16 cellular contexts compared by ENCODE assay signal in genomic region chr14:104086210-104086660, GRCh38. TPM values are rescaled to one million over a fixed set of nuclear protein-coding genes. Genes with fewer than 3 reads are reported as not detected.
DNase-seq lines count a peak whose midpoint lies in the region; ATAC-seq, FAIRE-seq and TF ChIP-seq lines count a peak whose summit lies in the region.
"Had no signal": no experiment of that assay in that cellular context is flagged by ENCODE, and none has a peak within 500 bp of the region (broad histone marks: within the 10 kb centered on the region; RNA-seq: fewer than 3 reads in every experiment).

No MANE protein-coding gene starts in this region.

- TF ChIP-seq EP300 in HepG2 (IDR thresholded peaks at IDR 0.05; ENCODE audit: low read depth in 2 of 2, low read length in 2 of 2): no peak
- TF ChIP-seq EP300 in HepG2 (CRISPR knock-in tag; IDR thresholded peaks at IDR 0.05; ENCODE audit: borderline replicate concordance): no peak
- no peak for TF ChIP-seq EP300 in H1 (IDR thresholded peaks at IDR 0.05; ENCODE audit: borderline replicate concordance in 1 of 2, low read depth in 2 of 2, low read length in 2 of 2)

- H4K91ac ChIP-seq in H1 (replicated peaks; ENCODE audit: insufficient read length, low read length) (no peak overlapping the region), mesenchymal stem cell (ENCODE audit: low read length) (no peak overlapping the region)

- POLR2A ChIA-PET in HepG2 (lab: Yijun Ruan, JAX) (no interaction called here), H1 (lab: Charles Lee; ENCODE audit: partially characterized antibody) (no interaction called here)

- no peak overlapping the region for H3K56ac ChIP-seq in H1 (replicated peaks; ENCODE audit: insufficient read length, low read depth, low read length)

- FAIRE-seq in HepG2 (lab: Jason Lieb, UNC) (no peak), H1 (lab: Jason Lieb, UNC) (no peak)
- FAIRE-seq: bronchial epithelial cell, HTR-8/SVneo had no signal

- H3K18ac ChIP-seq in H1 (ENCODE audit: extremely low read depth, low read length): no peak overlapping the region
- H3K18ac ChIP-seq in mesenchymal stem cell (ENCODE audit: low read depth in 1 of 2, low read length in 2 of 2): no peak overlapping the region

- WGBS in liver: 28% methylated on average over 13 of the region's 13 CpGs
- WGBS in HepG2 (ENCODE audit: low lambda C conversion rate): 64% methylated on average over 7 of the region's 13 CpGs
- WGBS in H1 (ENCODE audit: extremely low coverage in 1 of 2, insufficient coverage in 1 of 2, insufficient read length in 1 of 2, insufficient replicate concordance in 2 of 2, low coverage in 1 of 2, low lambda C conversion rate in 2 of 2, missing lambda C conversion rate in 1 of 2), 2 experiments: 91% methylated on average over 11 of the region's 13 CpGs; no CpG with 5 or more reads in 1 of the 2 experiments
- 86% methylated on average over 13 of the region's 13 CpGs for WGBS in mesenchymal stem cell
- 86 to 88% methylated on average over 12 to 13 of the region's 13 CpGs for WGBS in aorta, 2 donors

- no peak overlapping the region for H2AK5ac ChIP-seq in H1 (ENCODE audit: low read depth, low read length)
- no peak overlapping the region for H2AK5ac ChIP-seq in mesenchymal stem cell (ENCODE audit: low read length, severe bottlenecking)

- no peak overlapping the region for H3K4me2 ChIP-seq in HepG2 (ENCODE audit: low read depth, low read length)
- peak overlapping the region; percentile 19 to 53; a peak in 2 of 4 replicates for H3K4me2 ChIP-seq in H1 (ENCODE audit: insufficient read depth in 1 of 2, low read depth in 2 of 2, low read length in 2 of 2)
- no peak overlapping the region for H3K4me2 ChIP-seq in mesenchymal stem cell (ENCODE audit: low read length, poor library complexity, severe bottlenecking)

- H2BK5ac ChIP-seq in H1 (ENCODE audit: low read depth, low read length) (no peak overlapping the region), mesenchymal stem cell (ENCODE audit: low read depth, low read length, poor library complexity, severe bottlenecking) (no peak overlapping the region)

- CTCF ChIA-PET in HepG2 (lab: Yijun Ruan, JAX; ENCODE audit: low intra/inter-chr PET ratio, low total read pairs) (no interaction called here), H1 (lab: Charles Lee; ENCODE audit: partially characterized antibody) (interaction anchor here (1.0 to 1.8 kb wide), 4 partner anchors 8 to 478 kb away, joined by 4 to 20 read pairs (median 4); no protein-coding TSS in a partner anchor)

- H2BK120ac ChIP-seq in H1 (replicated peaks; ENCODE audit: low read depth, low read length) (no peak overlapping the region), mesenchymal stem cell (ENCODE audit: low read depth, low read length) (no peak overlapping the region)

- H3K14ac ChIP-seq in H1 (ENCODE audit: insufficient read length) (no peak overlapping the region), mesenchymal stem cell (ENCODE audit: low read length in 2 of 2) (no peak overlapping the region)

- in situ Hi-C loops in HepG2 (cut with HindIII; ENCODE audit: extremely low pct_ligation_motif_present, low pct_unique_long_range_greater_than_20kb): no loop called here

- no peak overlapping the region for H2AFZ ChIP-seq in HepG2 (ENCODE audit: low read length)
- no peak overlapping the region for H2AFZ ChIP-seq in H1 (ENCODE audit: low read length)
- H2AFZ ChIP-seq in mesenchymal stem cell (ENCODE audit: low read depth, low read length): peak overlapping the region; percentile 23

- H3K79me2 ChIP-seq in HepG2 (ENCODE audit: insufficient read depth, low read length) (no peaks in the 10 kb centered on the region), H1 (ENCODE audit: control insufficient read depth in 1 of 2, insufficient read depth in 2 of 2, low read length in 2 of 2) (no peaks in the 10 kb centered on the region)

- intact Hi-C loops in HepG2 (cut with micrococcal nuclease; ENCODE audit: unreplicated experiment): no loop called here
- intact Hi-C loops in aorta (cut with DNase I): loop anchor here in 1 of 2 donors (10.0 kb wide), 1 partner anchor 549 kb away; no protein-coding TSS in a partner anchor

- no peak overlapping the region for H4K8ac ChIP-seq in H1 (ENCODE audit: extremely low read depth, insufficient read depth, low read length)
- no peak overlapping the region for H4K8ac ChIP-seq in mesenchymal stem cell (ENCODE audit: low read length)

- H3K36me3 ChIP-seq in liver (ENCODE audit: control insufficient read depth in 4 of 4, insufficient read depth in 3 of 4, low read depth in 1 of 4, low read length in 3 of 4) (no peaks in the 10 kb centered on the region), HepG2 (replicated peaks in 1 of 2; ENCODE audit: control insufficient read depth in 1 of 2, insufficient read depth in 2 of 2, low read length in 2 of 2) (no peaks in the 10 kb centered on the region), H1 (ENCODE audit: control insufficient read depth in 2 of 4, insufficient read depth in 4 of 4, low read length in 3 of 4) (no peaks in the 10 kb centered on the region), mesenchymal stem cell (ENCODE audit: control insufficient read depth in 1 of 2, insufficient read depth in 2 of 2, low read depth in 1 of 2, low read length in 2 of 2) (no peaks in the 10 kb centered on the region), aorta (ENCODE audit: control insufficient read depth in 1 of 2, insufficient read depth in 2 of 2, low read length in 1 of 2) (no peaks in the 10 kb centered on the region)
- H3K36me3 ChIP-seq: suprapubic skin had no signal

- H3K27ac ChIP-seq in liver (ENCODE audit: low read depth in 1 of 2, low read length in 2 of 2): peak overlapping the region; percentile 85 to 96
- H3K27ac ChIP-seq in HepG2 (ENCODE audit: extremely low read length, insufficient read depth, low read length): no peak overlapping the region
- H3K27ac ChIP-seq in H1 (ENCODE audit: low read depth, low read length): no peak overlapping the region
- H3K27ac ChIP-seq in mesenchymal stem cell (ENCODE audit: low read length, poor library complexity, severe bottlenecking): no peak overlapping the region
- no peak overlapping the region for H3K27ac ChIP-seq in aorta (ENCODE audit: low read depth in 1 of 2, low read length in 2 of 2)
- H3K27ac ChIP-seq: suprapubic skin had no signal

- H3K9ac ChIP-seq in liver (ENCODE audit: low read depth in 1 of 2, low read length in 2 of 2): peak overlapping the region; percentile 32 to 85
- H3K9ac ChIP-seq in HepG2 (ENCODE audit: insufficient read depth, low read depth, low read length): no peak overlapping the region
- H3K9ac ChIP-seq in H1 (replicated peaks in 1 of 4; ENCODE audit: extremely low read depth in 1 of 4, low read depth in 3 of 4, low read length in 3 of 4): no peak overlapping the region
- no peak overlapping the region for H3K9ac ChIP-seq in mesenchymal stem cell (ENCODE audit: low read length)

- H3K4me3 ChIP-seq in liver (ENCODE audit: low read depth in 1 of 3, low read length in 3 of 3) (peak overlapping the region; percentile 34 to 75 (median 63)), HepG2 (replicated peaks in 1 of 3; ENCODE audit: insufficient read depth in 1 of 3, low read depth in 2 of 3, low read length in 3 of 3) (no peak overlapping the region), H1 (ENCODE audit: extremely low read depth in 1 of 4, insufficient read depth in 2 of 4, low read depth in 3 of 4, low read length in 4 of 4) (peak overlapping the region in 3 of 4 experiments; percentile 30 to 56 (median 32); a peak in 1 of 8 replicates), mesenchymal stem cell (ENCODE audit: insufficient read depth in 1 of 2, low read depth in 1 of 2, low read length in 2 of 2) (peak overlapping the region in 1 of 2 experiments; percentile 7), aorta (ENCODE audit: low read length in 2 of 2) (no peak overlapping the region)

- TF ChIP-seq POLR2A in HepG2 (IDR thresholded peaks at IDR 0.05; ENCODE audit: insufficient read depth in 1 of 2, low read depth in 2 of 2, low read length in 2 of 2): no peak
- TF ChIP-seq POLR2A in H1 (IDR thresholded peaks at IDR 0.05; ENCODE audit: control extremely low read depth in 1 of 2, low read depth in 2 of 2, low read length in 2 of 2): no peak

- H3K23me2 ChIP-seq in H1 (ENCODE audit: low read depth, low read length): no peaks in the 10 kb centered on the region

- TF ChIP-seq CTCF in liver (IDR thresholded peaks at IDR 0.05; ENCODE audit: low read depth, low read length, missing input control): no peak
- no peak for TF ChIP-seq CTCF in HepG2 (CRISPR knock-in tag; IDR thresholded peaks at IDR 0.05)
- no peak for TF ChIP-seq CTCF in H1 (IDR thresholded peaks at IDR 0.05; ENCODE audit: control extremely low read depth in 1 of 3, insufficient read depth in 1 of 3, low read depth in 1 of 3, low read length in 3 of 3)

- BruUV-seq in HepG2 (replicated peaks; lab: Mats Ljungman, UMichigan): no TSS peak

- no peak overlapping the region for H4K5ac ChIP-seq in H1 (ENCODE audit: insufficient read length, low read depth, low read length)

- H3K9me3 ChIP-seq in liver (ENCODE audit: control insufficient read depth in 4 of 4, low read length in 3 of 4) (no peaks in the 10 kb centered on the region), HepG2 (ENCODE audit: low read length) (no peaks in the 10 kb centered on the region), H1 (ENCODE audit: insufficient read depth in 2 of 2, low read depth in 1 of 2, low read length in 1 of 2) (no peaks in the 10 kb centered on the region; a peak in 1 of 4 replicates), mesenchymal stem cell (ENCODE audit: control insufficient read depth, low read length) (no peaks in the 10 kb centered on the region), aorta (ENCODE audit: control insufficient read depth, low read length) (no peaks in the 10 kb centered on the region)
- H3K9me3 ChIP-seq: Caco-2, suprapubic skin had no signal

- H4K20me1 ChIP-seq in HepG2 (ENCODE audit: insufficient read depth, low read length) (no peaks in the 10 kb centered on the region), H1 (replicated peaks in 1 of 2; ENCODE audit: control insufficient read depth in 1 of 2, insufficient read depth in 2 of 2, low read length in 2 of 2) (peaks cover 0 to 1% of the 10 kb centered on the region in 2 experiments)

- H2BK12ac ChIP-seq in H1 (ENCODE audit: low read depth, low read length) (no peak overlapping the region), mesenchymal stem cell (ENCODE audit: low read length in 2 of 2) (no peak overlapping the region)

- H3K79me1 ChIP-seq in H1 (ENCODE audit: low read depth, low read length) (no peaks in the 10 kb centered on the region), mesenchymal stem cell (replicated peaks; ENCODE audit: low read length, poor library complexity, severe bottlenecking) (no peaks in the 10 kb centered on the region)

- H2BK15ac ChIP-seq in H1 (ENCODE audit: low read length): no peak overlapping the region
- no peak overlapping the region for H2BK15ac ChIP-seq in mesenchymal stem cell (ENCODE audit: low read depth, poor library complexity, severe bottlenecking)

- ATAC-seq in HepG2: no peak
- peak; percentile 2 for ATAC-seq in aorta (ENCODE audit: low FRiP score)
- ATAC-seq in GM21381 (IDR thresholded peaks at IDR 0.05; ENCODE audit: unreplicated experiment): no peak

- H3K4ac ChIP-seq in H1 (replicated peaks; ENCODE audit: insufficient read length, low read depth, low read length) (no peak overlapping the region), mesenchymal stem cell (ENCODE audit: low read depth in 1 of 2, low read length in 2 of 2) (no peak overlapping the region)

- no peak for DNase-seq in HepG2 (ENCODE audit: low spot score)
- peak in 1 of 2 experiments; percentile 47 for DNase-seq in H1 (ENCODE audit: low read depth in 1 of 2, low spot score in 2 of 2)
- no peak for DNase-seq in mesenchymal stem cell
- peak in 1 of 2 donors; percentile 42 for DNase-seq in aorta
- no peak for DNase-seq in NCI-H187 (lab: John Stamatoyannopoulos, UW)
- DNase-seq in DMS53 (lab: John Stamatoyannopoulos, UW): no peak
- DNase-seq: activated naive CD4-positive, alpha-beta T cell treated with anti-CD3 and anti-CD28 coated beads, Interleukin-2, amount 10 ng/mL, durations not matched to agents 7 days and 5 days; effector memory CD8-positive, alpha-beta T cell had no signal

- no peak overlapping the region for H3K23ac ChIP-seq in H1 (ENCODE audit: insufficient read length)
- no peak overlapping the region for H3K23ac ChIP-seq in mesenchymal stem cell (ENCODE audit: low read length in 2 of 2)

- no peak overlapping the region for H2BK20ac ChIP-seq in H1 (ENCODE audit: low read length)

- TF ChIP-seq RAD21 in liver (IDR thresholded peaks at IDR 0.05) (no peak), HepG2 (CRISPR knock-in tag; IDR thresholded peaks at IDR 0.05) (no peak), H1 (IDR thresholded peaks at IDR 0.05 in 1 of 2, conservative IDR thresholded peaks at IDR 0.05 in 1 of 2; ENCODE audit: low read depth in 2 of 2, low read length in 2 of 2) (no peak)

- H3K4me1 ChIP-seq in liver (ENCODE audit: control insufficient read depth in 4 of 4, insufficient read depth in 4 of 4, low read length in 3 of 4): peaks cover 23 to 64% (median 38%) of the 10 kb centered on the region in 4 donors
- peaks cover 17% of the 10 kb centered on the region for H3K4me1 ChIP-seq in HepG2 (ENCODE audit: insufficient read depth, low read length)
- H3K4me1 ChIP-seq in H1 (replicated peaks in 1 of 4; ENCODE audit: control insufficient read depth in 3 of 4, insufficient read depth in 4 of 4, low read length in 3 of 4): peaks cover 0 to 3% (median 0%) of the 10 kb centered on the region in 4 experiments; a peak in 2 of 7 replicates
- H3K4me1 ChIP-seq in mesenchymal stem cell (ENCODE audit: control insufficient read depth, insufficient read depth, low read depth, low read length): no peaks in the 10 kb centered on the region
- H3K4me1 ChIP-seq in aorta (ENCODE audit: control insufficient read depth in 1 of 2, insufficient read depth in 2 of 2, low read length in 2 of 2): no peaks in the 10 kb centered on the region

- no peaks in the 10 kb centered on the region for H3K27me3 ChIP-seq in liver (ENCODE audit: control insufficient read depth in 4 of 4, insufficient read depth in 4 of 4, low read length in 3 of 4)
- peaks cover 2 to 41% of the 10 kb centered on the region in 2 experiments for H3K27me3 ChIP-seq in HepG2 (ENCODE audit: control insufficient read depth in 1 of 2, insufficient read depth in 2 of 2, low read length in 2 of 2)
- peaks cover 0 to 2% (median 0%) of the 10 kb centered on the region in 4 experiments; a peak in 1 of 7 replicates for H3K27me3 ChIP-seq in H1 (replicated peaks in 1 of 4; ENCODE audit: control insufficient read depth in 3 of 4, extremely low read depth in 1 of 4, insufficient read depth in 3 of 4, low read length in 3 of 4)
- H3K27me3 ChIP-seq in mesenchymal stem cell (ENCODE audit: control insufficient read depth in 1 of 2, insufficient read depth in 1 of 2, low read length in 2 of 2): peaks cover 20 to 59% of the 10 kb centered on the region in 2 experiments
- H3K27me3 ChIP-seq in aorta (ENCODE audit: control insufficient read depth in 1 of 2, insufficient read depth in 2 of 2, low read length in 1 of 2): no peaks in the 10 kb centered on the region

RNA-seq across cellular contexts. Expression of gene ASPG, which starts 0.7 kb away (rescaled TPM):
- total RNA-seq in liver (100 to 1,000 TPM in 1 of 2 donors, 10 to 100 TPM in 1; 42.4 to 112 TPM), HepG2 (2016; rRNA removed; fragmentation: Illumina TruSeq; extraction: Trizol) (not detected in 2 replicates), aorta (1 to 10 TPM in 1 of 2 donors, under 1 TPM in 1; 0.13 to 2.2 TPM)
- polyA plus RNA-seq in liver (100 to 1,000 TPM; 108 to 158 TPM), HepG2 (2011; rRNA removed) (not detected in 2 replicates), H1 (2011; rRNA removed) (0.59 and 0.89 TPM in 2 replicates), aorta (1 to 10 TPM in 1 of 2 donors, under 1 TPM in 1; 0.20 to 1.6 TPM)
- total RNA-seq in HepG2 (2016; cell fraction: cytosol; rRNA removed; fragmentation: Illumina TruSeq; extraction: Trizol; ENCODE audit: low read depth): not detected in 2 replicates
- total RNA-seq in HepG2 (2016; cell fraction: insoluble cytoplasmic fraction; rRNA removed; fragmentation: Illumina TruSeq; extraction: Trizol): not detected in 2 replicates
- total RNA-seq in HepG2 (2016; cell fraction: membrane; rRNA removed; fragmentation: Illumina TruSeq; extraction: Trizol): not detected in 2 replicates
- not detected in 2 replicates for total RNA-seq in HepG2 (2016; cell fraction: nucleus; rRNA removed; fragmentation: Illumina TruSeq; extraction: Trizol)
- not detected in 2 replicates for polyA plus RNA-seq in HepG2 (2011; cell fraction: cytosol; rRNA removed)
- not detected in 2 replicates for polyA plus RNA-seq in HepG2 (2011; cell fraction: nucleus; rRNA removed)
- not detected in 2 replicates for polyA plus RNA-seq in HepG2 (2012)
- polyA plus RNA-seq in HepG2 (2016; cell fraction: cytosol; fragmentation: Illumina TruSeq; extraction: Trizol; ENCODE audit: low read depth): not detected in 2 replicates
- not detected in 2 replicates for polyA plus RNA-seq in HepG2 (2016; cell fraction: insoluble cytoplasmic fraction; fragmentation: Illumina TruSeq; extraction: Trizol; ENCODE audit: low read depth)
- not detected in 2 replicates for polyA plus RNA-seq in HepG2 (2016; cell fraction: membrane; fragmentation: Illumina TruSeq; extraction: Trizol; ENCODE audit: low read depth)
- polyA plus RNA-seq in HepG2 (2016; cell fraction: nucleus; fragmentation: Illumina TruSeq; extraction: Trizol; ENCODE audit: insufficient read depth, low read depth): not detected in 2 replicates
- 0.37 TPM in 1 of 2 replicates, not detected in the other for polyA minus RNA-seq in HepG2 (2011; rRNA and poly(A)+ RNA removed; ENCODE audit: low replicate concordance)
- polyA minus RNA-seq in HepG2 (2011; cell fraction: cytosol; rRNA and poly(A)+ RNA removed): not detected in 2 replicates
- polyA minus RNA-seq in HepG2 (2011; cell fraction: nucleus; rRNA and poly(A)+ RNA removed): not detected in 2 replicates
- total RNA-seq in H1 (2021; fragmentation: NEBNext Ultra II Directional; extraction: Animal tissue kit (Norgen Biotek cat#: 25700)): 0.34 and 0.46 TPM in 2 replicates
- polyA plus RNA-seq in H1 (2011; cell fraction: cytosol; rRNA removed): 0.79 TPM
- 6.4 TPM for polyA plus RNA-seq in H1 (2011; cell fraction: nucleus; rRNA removed)
- polyA plus RNA-seq in H1 (2012, experiment 1 of 2): 0.22 to 1.6 TPM (median 1.0 TPM) in 4 replicates
- 0.21 TPM for polyA plus RNA-seq in H1 (2012, experiment 2 of 2)
- 0.36 TPM for polyA plus RNA-seq in H1 (2013, experiment 1 of 2)
- polyA plus RNA-seq in H1 (2013, experiment 2 of 2): 0.06 TPM
- 0.32 and 1.2 TPM in 2 replicates for polyA minus RNA-seq in H1 (2011; rRNA and poly(A)+ RNA removed)
- 1.3 TPM for polyA minus RNA-seq in H1 (2011; cell fraction: cytosol; rRNA and poly(A)+ RNA removed)
- polyA minus RNA-seq in H1 (2011; cell fraction: nucleus; rRNA and poly(A)+ RNA removed): 2.8 TPM
- not detected for polyA plus RNA-seq in mesenchymal stem cell (2013, experiment 1 of 2)
- polyA plus RNA-seq in mesenchymal stem cell (2013, experiment 2 of 2): not detected
- total RNA-seq: Caco-2, G401 had no signal
- polyA plus RNA-seq: naive thymus-derived CD4-positive, alpha-beta T cell had no signal

RNA-seq across cellular contexts. Expression of gene KIF26A, which starts 52.2 kb away (rescaled TPM):
- total RNA-seq in liver (10 to 100 TPM in 1 of 2 donors, 1 to 10 TPM in 1; 1.8 to 10.2 TPM), HepG2 (2016; rRNA removed; fragmentation: Illumina TruSeq; extraction: Trizol) (not detected in 2 replicates), aorta (1 to 10 TPM; 4.6 to 8.3 TPM)
- polyA plus RNA-seq in liver (under 1 TPM; 0.07 to 0.84 TPM), HepG2 (2011; rRNA removed) (not detected in 2 replicates), H1 (2011; rRNA removed) (11.5 and 25.9 TPM in 2 replicates), aorta (1 to 10 TPM in 1 of 2 donors, under 1 TPM in 1; 0.13 to 1.9 TPM)
- total RNA-seq in HepG2 (2016; cell fraction: cytosol; rRNA removed; fragmentation: Illumina TruSeq; extraction: Trizol; ENCODE audit: low read depth): not detected in 2 replicates
- not detected in 2 replicates for total RNA-seq in HepG2 (2016; cell fraction: insoluble cytoplasmic fraction; rRNA removed; fragmentation: Illumina TruSeq; extraction: Trizol)
- not detected in 2 replicates for total RNA-seq in HepG2 (2016; cell fraction: membrane; rRNA removed; fragmentation: Illumina TruSeq; extraction: Trizol)
- total RNA-seq in HepG2 (2016; cell fraction: nucleus; rRNA removed; fragmentation: Illumina TruSeq; extraction: Trizol): not detected in 2 replicates
- not detected in 2 replicates for polyA plus RNA-seq in HepG2 (2011; cell fraction: cytosol; rRNA removed)
- polyA plus RNA-seq in HepG2 (2011; cell fraction: nucleus; rRNA removed): not detected in 2 replicates
- polyA plus RNA-seq in HepG2 (2012): not detected in 2 replicates
- polyA plus RNA-seq in HepG2 (2016; cell fraction: cytosol; fragmentation: Illumina TruSeq; extraction: Trizol; ENCODE audit: low read depth): not detected in 2 replicates
- polyA plus RNA-seq in HepG2 (2016; cell fraction: insoluble cytoplasmic fraction; fragmentation: Illumina TruSeq; extraction: Trizol; ENCODE audit: low read depth): not detected in 2 replicates
- polyA plus RNA-seq in HepG2 (2016; cell fraction: membrane; fragmentation: Illumina TruSeq; extraction: Trizol; ENCODE audit: low read depth): not detected in 2 replicates
- not detected in 2 replicates for polyA plus RNA-seq in HepG2 (2016; cell fraction: nucleus; fragmentation: Illumina TruSeq; extraction: Trizol; ENCODE audit: insufficient read depth, low read depth)
- 0.02 and 12.4 TPM in 2 replicates for polyA minus RNA-seq in HepG2 (2011; rRNA and poly(A)+ RNA removed; ENCODE audit: low replicate concordance)
- polyA minus RNA-seq in HepG2 (2011; cell fraction: cytosol; rRNA and poly(A)+ RNA removed): 0.18 and 0.30 TPM in 2 replicates
- 0.13 TPM in 1 of 2 replicates, not detected in the other for polyA minus RNA-seq in HepG2 (2011; cell fraction: nucleus; rRNA and poly(A)+ RNA removed)
- 41.6 and 42.3 TPM in 2 replicates for total RNA-seq in H1 (2021; fragmentation: NEBNext Ultra II Directional; extraction: Animal tissue kit (Norgen Biotek cat#: 25700))
- 18.3 TPM for polyA plus RNA-seq in H1 (2011; cell fraction: cytosol; rRNA removed)
- 49.7 TPM for polyA plus RNA-seq in H1 (2011; cell fraction: nucleus; rRNA removed)
- 14.7 to 22.6 TPM (median 20.0 TPM) in 4 replicates for polyA plus RNA-seq in H1 (2012, experiment 1 of 2)
- 16.2 TPM for polyA plus RNA-seq in H1 (2012, experiment 2 of 2)
- 13.6 TPM for polyA plus RNA-seq in H1 (2013, experiment 1 of 2)
- 12.8 TPM for polyA plus RNA-seq in H1 (2013, experiment 2 of 2)
- 2.8 and 6.1 TPM in 2 replicates for polyA minus RNA-seq in H1 (2011; rRNA and poly(A)+ RNA removed)
- 24.9 TPM for polyA minus RNA-seq in H1 (2011; cell fraction: cytosol; rRNA and poly(A)+ RNA removed)
- 24.4 TPM for polyA minus RNA-seq in H1 (2011; cell fraction: nucleus; rRNA and poly(A)+ RNA removed)
- 1.7 TPM for polyA plus RNA-seq in mesenchymal stem cell (2013, experiment 1 of 2)
- 1.7 TPM for polyA plus RNA-seq in mesenchymal stem cell (2013, experiment 2 of 2)
- polyA plus RNA-seq: naive thymus-derived CD4-positive, alpha-beta T cell had no signal

Comparison
In these comparisons a context has a peak if more than half of its experiments do, and no peak if none do; other contexts are left out.
1. H3K27ac ChIP-seq: peak in liver (2 of 2); none in HepG2 (single experiment), H1 (single experiment), mesenchymal stem cell (single experiment) and aorta (0 of 2).
2. H3K4me3 ChIP-seq: peak in liver (3 of 3) and H1 (3 of 4); none in HepG2 (0 of 3) and aorta (0 of 2).
3. H3K9ac ChIP-seq: peak in liver (2 of 2); none in HepG2 (single experiment), H1 (0 of 4) and mesenchymal stem cell (single experiment).
4. RNA of gene ASPG, which starts 0.7 kb away (total RNA-seq): 42.4 to 112 TPM in liver; 0.13 to 2.2 TPM in aorta, 0.34 to 0.46 TPM in H1 and not detected in HepG2; every median in the first group is over 10 times any median in the second.
5. H3K4me2 ChIP-seq: peak in H1 (2 of 2); none in HepG2 (single experiment) and mesenchymal stem cell (single experiment).